2 cellular contexts compared by ENCODE assay signal in genomic region chr3:29552036-29552435, GRCh38.
TF ChIP-seq lines count a peak whose summit lies in the region.

No MANE protein-coding gene starts in this region.

TF ChIP-seq in IMR-90, 13 proteins besides CTCF, POLR2A, EP300 and RAD21:
- TF ChIP-seq ELK1 (IDR thresholded peaks at IDR 0.05; ENCODE audit: borderline replicate concordance, low read depth, low read length) (no peak), FOS (IDR thresholded peaks at IDR 0.05; ENCODE audit: low read depth, low read length) (no peak), RFX5 (IDR thresholded peaks at IDR 0.05; ENCODE audit: low read depth, low read length) (no peak)
- TF ChIP-seq, protein P1, sequence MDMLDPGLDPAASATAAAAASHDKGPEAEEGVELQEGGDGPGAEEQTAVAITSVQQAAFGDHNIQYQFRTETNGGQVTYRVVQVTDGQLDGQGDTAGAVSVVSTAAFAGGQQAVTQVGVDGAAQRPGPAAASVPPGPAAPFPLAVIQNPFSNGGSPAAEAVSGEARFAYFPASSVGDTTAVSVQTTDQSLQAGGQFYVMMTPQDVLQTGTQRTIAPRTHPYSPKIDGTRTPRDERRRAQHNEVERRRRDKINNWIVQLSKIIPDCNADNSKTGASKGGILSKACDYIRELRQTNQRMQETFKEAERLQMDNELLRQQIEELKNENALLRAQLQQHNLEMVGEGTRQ (IDR thresholded peaks at IDR 0.05; ENCODE audit: low read depth, low read length): no peak

TF ChIP-seq in endothelial cell of umbilical vein, 7 proteins besides CTCF, POLR2A, EP300 and RAD21 (continued from another document):
- no peak for TF ChIP-seq FOS (IDR thresholded peaks at IDR 0.05; ENCODE audit: borderline replicate concordance, insufficient read depth, low read length)
- TF ChIP-seq GATA2 (IDR thresholded peaks at IDR 0.05; ENCODE audit: insufficient read depth, insufficient read length, low read depth, low read length): no peak
- TF ChIP-seq JUN (IDR thresholded peaks at IDR 0.05; ENCODE audit: borderline replicate concordance, insufficient read depth, insufficient read length, low read depth): no peak
